In the genomic region with DNA sequence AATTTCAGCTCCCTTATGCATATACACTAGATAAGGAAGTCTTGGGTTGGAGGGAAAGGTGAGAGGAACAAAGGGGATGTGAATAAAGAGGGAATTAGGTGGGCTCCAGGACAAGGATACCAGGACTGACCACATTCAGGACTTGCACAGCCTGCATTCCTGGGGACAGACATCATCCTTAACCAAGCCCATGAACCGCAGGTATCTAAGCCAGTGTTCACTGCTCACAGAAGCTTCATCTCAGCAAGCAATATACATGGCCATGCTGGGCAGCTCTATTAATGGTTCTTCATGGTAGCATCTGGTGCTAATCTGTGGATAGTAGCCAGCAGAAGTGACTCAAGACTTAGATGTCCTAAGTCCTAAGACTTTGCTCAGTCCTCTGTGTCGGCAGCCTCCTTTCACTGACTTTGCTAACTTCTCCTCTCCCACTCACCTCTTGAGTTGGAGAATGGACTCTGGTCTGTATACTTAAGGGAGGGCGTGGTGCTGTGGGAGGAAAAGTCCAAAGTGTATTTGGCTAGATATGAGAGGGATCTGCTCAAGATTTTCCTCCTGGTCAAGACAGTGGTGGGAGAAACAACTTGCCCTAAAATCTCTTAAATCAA, we compare ENCODE assay signal across 2 cellular contexts.
TF ChIP-seq lines count a peak whose summit lies in the region.

No MANE protein-coding gene starts in this region.

TF ChIP-seq in GM23338, 12 proteins besides CTCF, POLR2A, EP300 and RAD21 (continues in another document):
- TF ChIP-seq, protein P1, sequence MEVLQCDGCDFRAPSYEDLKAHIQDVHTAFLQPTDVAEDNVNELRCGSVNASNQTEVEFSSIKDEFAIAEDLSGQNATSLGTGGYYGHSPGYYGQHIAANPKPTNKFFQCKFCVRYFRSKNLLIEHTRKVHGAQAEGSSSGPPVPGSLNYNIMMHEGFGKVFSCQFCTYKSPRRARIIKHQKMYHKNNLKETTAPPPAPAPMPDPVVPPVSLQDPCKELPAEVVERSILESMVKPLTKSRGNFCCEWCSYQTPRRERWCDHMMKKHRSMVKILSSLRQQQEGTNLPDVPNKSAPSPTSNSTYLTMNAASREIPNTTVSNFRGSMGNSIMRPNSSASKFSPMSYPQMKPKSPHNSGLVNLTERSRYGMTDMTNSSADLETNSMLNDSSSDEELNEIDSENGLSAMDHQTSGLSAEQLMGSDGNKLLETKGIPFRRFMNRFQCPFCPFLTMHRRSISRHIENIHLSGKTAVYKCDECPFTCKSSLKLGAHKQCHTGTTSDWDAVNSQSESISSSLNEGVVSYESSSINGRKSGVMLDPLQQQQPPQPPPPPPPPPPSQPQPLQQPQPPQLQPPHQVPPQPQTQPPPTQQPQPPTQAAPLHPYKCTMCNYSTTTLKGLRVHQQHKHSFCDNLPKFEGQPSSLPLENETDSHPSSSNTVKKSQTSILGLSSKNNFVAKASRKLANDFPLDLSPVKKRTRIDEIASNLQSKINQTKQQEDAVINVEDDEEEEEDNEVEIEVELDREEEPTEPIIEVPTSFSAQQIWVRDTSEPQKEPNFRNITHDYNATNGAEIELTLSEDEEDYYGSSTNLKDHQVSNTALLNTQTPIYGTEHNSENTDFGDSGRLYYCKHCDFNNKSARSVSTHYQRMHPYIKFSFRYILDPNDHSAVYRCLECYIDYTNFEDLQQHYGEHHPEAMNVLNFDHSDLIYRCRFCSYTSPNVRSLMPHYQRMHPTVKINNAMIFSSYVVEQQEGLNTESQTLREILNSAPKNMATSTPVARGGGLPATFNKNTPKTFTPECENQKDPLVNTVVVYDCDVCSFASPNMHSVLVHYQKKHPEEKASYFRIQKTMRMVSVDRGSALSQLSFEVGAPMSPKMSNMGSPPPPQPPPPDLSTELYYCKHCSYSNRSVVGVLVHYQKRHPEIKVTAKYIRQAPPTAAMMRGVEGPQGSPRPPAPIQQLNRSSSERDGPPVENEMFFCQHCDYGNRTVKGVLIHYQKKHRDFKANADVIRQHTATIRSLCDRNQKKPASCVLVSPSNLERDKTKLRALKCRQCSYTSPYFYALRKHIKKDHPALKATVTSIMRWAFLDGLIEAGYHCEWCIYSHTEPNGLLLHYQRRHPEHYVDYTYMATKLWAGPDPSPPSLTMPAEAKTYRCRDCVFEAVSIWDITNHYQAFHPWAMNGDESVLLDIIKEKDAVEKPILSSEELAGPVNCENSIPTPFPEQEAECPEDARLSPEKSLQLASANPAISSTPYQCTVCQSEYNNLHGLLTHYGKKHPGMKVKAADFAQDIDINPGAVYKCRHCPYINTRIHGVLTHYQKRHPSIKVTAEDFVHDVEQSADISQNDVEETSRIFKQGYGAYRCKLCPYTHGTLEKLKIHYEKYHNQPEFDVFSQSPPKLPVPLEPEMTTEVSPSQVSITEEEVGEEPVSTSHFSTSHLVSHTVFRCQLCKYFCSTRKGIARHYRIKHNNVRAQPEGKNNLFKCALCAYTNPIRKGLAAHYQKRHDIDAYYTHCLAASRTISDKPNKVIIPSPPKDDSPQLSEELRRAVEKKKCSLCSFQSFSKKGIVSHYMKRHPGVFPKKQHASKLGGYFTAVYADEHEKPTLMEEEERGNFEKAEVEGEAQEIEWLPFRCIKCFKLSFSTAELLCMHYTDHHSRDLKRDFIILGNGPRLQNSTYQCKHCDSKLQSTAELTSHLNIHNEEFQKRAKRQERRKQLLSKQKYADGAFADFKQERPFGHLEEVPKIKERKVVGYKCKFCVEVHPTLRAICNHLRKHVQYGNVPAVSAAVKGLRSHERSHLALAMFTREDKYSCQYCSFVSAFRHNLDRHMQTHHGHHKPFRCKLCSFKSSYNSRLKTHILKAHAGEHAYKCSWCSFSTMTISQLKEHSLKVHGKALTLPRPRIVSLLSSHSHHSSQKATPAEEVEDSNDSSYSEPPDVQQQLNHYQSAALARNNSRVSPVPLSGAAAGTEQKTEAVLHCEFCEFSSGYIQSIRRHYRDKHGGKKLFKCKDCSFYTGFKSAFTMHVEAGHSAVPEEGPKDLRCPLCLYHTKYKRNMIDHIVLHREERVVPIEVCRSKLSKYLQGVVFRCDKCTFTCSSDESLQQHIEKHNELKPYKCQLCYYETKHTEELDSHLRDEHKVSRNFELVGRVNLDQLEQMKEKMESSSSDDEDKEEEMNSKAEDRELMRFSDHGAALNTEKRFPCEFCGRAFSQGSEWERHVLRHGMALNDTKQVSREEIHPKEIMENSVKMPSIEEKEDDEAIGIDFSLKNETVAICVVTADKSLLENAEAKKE (CRISPR knock-in tag; IDR thresholded peaks at IDR 0.05) = no peak
- TF ChIP-seq EZH2 (IDR thresholded peaks at IDR 0.05; ENCODE audit: low read depth, unreplicated experiment) = no peak
- no peak for TF ChIP-seq STAT1 (IDR thresholded peaks at IDR 0.05; ENCODE audit: unreplicated experiment)
- TF ChIP-seq, protein P2, sequence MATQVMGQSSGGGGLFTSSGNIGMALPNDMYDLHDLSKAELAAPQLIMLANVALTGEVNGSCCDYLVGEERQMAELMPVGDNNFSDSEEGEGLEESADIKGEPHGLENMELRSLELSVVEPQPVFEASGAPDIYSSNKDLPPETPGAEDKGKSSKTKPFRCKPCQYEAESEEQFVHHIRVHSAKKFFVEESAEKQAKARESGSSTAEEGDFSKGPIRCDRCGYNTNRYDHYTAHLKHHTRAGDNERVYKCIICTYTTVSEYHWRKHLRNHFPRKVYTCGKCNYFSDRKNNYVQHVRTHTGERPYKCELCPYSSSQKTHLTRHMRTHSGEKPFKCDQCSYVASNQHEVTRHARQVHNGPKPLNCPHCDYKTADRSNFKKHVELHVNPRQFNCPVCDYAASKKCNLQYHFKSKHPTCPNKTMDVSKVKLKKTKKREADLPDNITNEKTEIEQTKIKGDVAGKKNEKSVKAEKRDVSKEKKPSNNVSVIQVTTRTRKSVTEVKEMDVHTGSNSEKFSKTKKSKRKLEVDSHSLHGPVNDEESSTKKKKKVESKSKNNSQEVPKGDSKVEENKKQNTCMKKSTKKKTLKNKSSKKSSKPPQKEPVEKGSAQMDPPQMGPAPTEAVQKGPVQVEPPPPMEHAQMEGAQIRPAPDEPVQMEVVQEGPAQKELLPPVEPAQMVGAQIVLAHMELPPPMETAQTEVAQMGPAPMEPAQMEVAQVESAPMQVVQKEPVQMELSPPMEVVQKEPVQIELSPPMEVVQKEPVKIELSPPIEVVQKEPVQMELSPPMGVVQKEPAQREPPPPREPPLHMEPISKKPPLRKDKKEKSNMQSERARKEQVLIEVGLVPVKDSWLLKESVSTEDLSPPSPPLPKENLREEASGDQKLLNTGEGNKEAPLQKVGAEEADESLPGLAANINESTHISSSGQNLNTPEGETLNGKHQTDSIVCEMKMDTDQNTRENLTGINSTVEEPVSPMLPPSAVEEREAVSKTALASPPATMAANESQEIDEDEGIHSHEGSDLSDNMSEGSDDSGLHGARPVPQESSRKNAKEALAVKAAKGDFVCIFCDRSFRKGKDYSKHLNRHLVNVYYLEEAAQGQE (IDR thresholded peaks at IDR 0.05; ENCODE audit: unreplicated experiment) = no peak
- no peak for TF ChIP-seq JUNB (IDR thresholded peaks at IDR 0.05; ENCODE audit: unreplicated experiment)
- no peak for TF ChIP-seq POLR2AphosphoS5 (IDR thresholded peaks at IDR 0.05; ENCODE audit: low read depth)
- TF ChIP-seq, protein P3, sequence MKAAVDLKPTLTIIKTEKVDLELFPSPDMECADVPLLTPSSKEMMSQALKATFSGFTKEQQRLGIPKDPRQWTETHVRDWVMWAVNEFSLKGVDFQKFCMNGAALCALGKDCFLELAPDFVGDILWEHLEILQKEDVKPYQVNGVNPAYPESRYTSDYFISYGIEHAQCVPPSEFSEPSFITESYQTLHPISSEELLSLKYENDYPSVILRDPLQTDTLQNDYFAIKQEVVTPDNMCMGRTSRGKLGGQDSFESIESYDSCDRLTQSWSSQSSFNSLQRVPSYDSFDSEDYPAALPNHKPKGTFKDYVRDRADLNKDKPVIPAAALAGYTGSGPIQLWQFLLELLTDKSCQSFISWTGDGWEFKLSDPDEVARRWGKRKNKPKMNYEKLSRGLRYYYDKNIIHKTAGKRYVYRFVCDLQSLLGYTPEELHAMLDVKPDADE (IDR thresholded peaks at IDR 0.05) = no peak
- no peak for TF ChIP-seq EZH2phosphoT487 (IDR thresholded peaks at IDR 0.05; ENCODE audit: unreplicated experiment)
- no peak for TF ChIP-seq ZNF331 (CRISPR knock-in tag; IDR thresholded peaks at IDR 0.05; ENCODE audit: low read depth)

TF ChIP-seq in WTC11, 78 proteins besides CTCF, POLR2A, EP300 and RAD21 (continued from another document):
- TF ChIP-seq OVOL2 (CRISPR knock-in tag; IDR thresholded peaks at IDR 0.05; ENCODE audit: borderline replicate concordance) (no peak), HMGA2 (CRISPR knock-in tag; IDR thresholded peaks at IDR 0.05) (no peak), SOX15 (CRISPR knock-in tag; IDR thresholded peaks at IDR 0.05) (no peak), ZNF219 (CRISPR knock-in tag; IDR thresholded peaks at IDR 0.05; ENCODE audit: borderline replicate concordance) (no peak), NR3C1 (CRISPR knock-in tag; conservative IDR thresholded peaks at IDR 0.05; ENCODE audit: low read depth) (no peak), SP1 (CRISPR knock-in tag; conservative IDR thresholded peaks at IDR 0.05) (no peak), ESRRA (CRISPR knock-in tag; IDR thresholded peaks at IDR 0.05; ENCODE audit: borderline replicate concordance) (no peak), CREB1 (CRISPR knock-in tag; IDR thresholded peaks at IDR 0.05) (no peak), TP53 (CRISPR knock-in tag; IDR thresholded peaks at IDR 0.05) (no peak)
